In the genomic region with DNA sequence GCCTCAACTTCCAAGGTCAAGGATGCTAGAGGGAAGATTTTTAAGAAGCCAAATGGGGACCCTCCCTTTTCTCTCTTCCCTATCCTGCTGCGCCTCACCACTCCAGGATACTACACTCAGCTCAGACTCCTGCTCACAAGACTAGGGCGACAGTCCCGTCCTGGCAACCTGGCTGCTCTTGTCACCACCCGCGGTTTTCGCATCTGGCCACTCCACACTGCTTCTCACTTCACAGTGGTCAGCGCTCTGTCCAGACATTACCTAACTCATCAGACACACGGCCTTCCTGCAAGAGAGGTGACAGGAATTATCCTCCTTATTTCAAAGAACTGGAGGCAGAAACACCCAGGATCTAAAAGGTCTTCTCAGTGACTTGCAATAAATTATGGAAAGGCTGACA, we compare ENCODE assay signal across 13 cellular contexts. TPM values are rescaled to one million over a fixed set of nuclear protein-coding genes. Genes with fewer than 3 reads are reported as not detected.
DNase-seq lines count a peak whose midpoint lies in the region; ATAC-seq and TF ChIP-seq lines count a peak whose summit lies in the region.
"Had no signal": no experiment of that assay in that cellular context is flagged by ENCODE, and none has a peak within 500 bp of the region (broad histone marks: within the 10 kb centered on the region; RNA-seq: fewer than 3 reads in every experiment).

No MANE protein-coding gene starts in this region.

- no peak for ATAC-seq in sciatic nerve

- H3K4me3 Mint-ChIP-seq in neural crest cell = no peak overlapping the region
- H3K4me3 Mint-ChIP-seq: CD4-positive, CD25-positive, alpha-beta regulatory T cell; HFFc6 had no signal

- H3K27me3 Mint-ChIP-seq in neural crest cell (ENCODE audit: low read depth) = no peaks in the 10 kb centered on the region
- H3K27me3 Mint-ChIP-seq: CD4-positive, CD25-positive, alpha-beta regulatory T cell had no signal

- no peaks in the 10 kb centered on the region for H3K36me3 Mint-ChIP-seq in neural crest cell (ENCODE audit: low read depth)
- H3K36me3 Mint-ChIP-seq: CD4-positive, CD25-positive, alpha-beta regulatory T cell had no signal

- no peak for TF ChIP-seq CTCF in neural crest cell (conservative IDR thresholded peaks at IDR 0.05)

- H3K4me1 Mint-ChIP-seq in neural crest cell = peaks cover 13% of the 10 kb centered on the region
- H3K4me1 Mint-ChIP-seq: CD4-positive, CD25-positive, alpha-beta regulatory T cell had no signal

- peak; percentile 13 for DNase-seq in DMS53 (lab: John Stamatoyannopoulos, UW)
- DNase-seq in DMS53 treated with DMSO at 0.1 percent for 48 hours (lab: John Stamatoyannopoulos, UW; ENCODE audit: unreplicated experiment) = no peak
- DNase-seq in NCI-H524 (lab: John Stamatoyannopoulos, UW) = peak; percentile 58 to 82
- DNase-seq in cerebellar cortex (ENCODE audit: low spot score) = peak; percentile 90
- DNase-seq in neural crest cell (ENCODE audit: low read depth, low spot score) = no peak
- DNase-seq in sciatic nerve (ENCODE audit: low spot score) = no peak
- no peak for DNase-seq in NOMO-1 treated with DMSO at 0.1 percent for 48 hours (lab: John Stamatoyannopoulos, UW; ENCODE audit: unreplicated experiment)
- DNase-seq in stimulated activated CD4-positive, alpha-beta T cell treated with anti-CD3 and anti-CD28 coated beads, Interleukin-2, amount 100 ng/mL, for 24 hours = no peak
- DNase-seq: CD4-positive, CD25-positive, alpha-beta regulatory T cell; DND-41; GF-D8; HCEC 1CT; HFFc6 had no signal

- H3K27ac Mint-ChIP-seq in neural crest cell (ENCODE audit: unreplicated experiment) = peak overlapping the region; percentile 85
- H3K27ac Mint-ChIP-seq: CD4-positive, CD25-positive, alpha-beta regulatory T cell; HFFc6 had no signal

- H3K9me3 Mint-ChIP-seq in neural crest cell = no peaks in the 10 kb centered on the region

- intact Hi-C loops in sciatic nerve (cut with DNase I) = no loop called here

RNA-seq across cellular contexts. Expression of gene ASTN1, which starts 42.1 kb away (rescaled TPM):
- total RNA-seq in neural crest cell = 21.8 TPM in 2 replicates
- total RNA-seq in sciatic nerve = 0.36 TPM
- total RNA-seq: CD4-positive, CD25-positive, alpha-beta regulatory T cell; HFFc6 had no signal

RNA-seq across cellular contexts. Expression of gene BRINP2, which starts 48.3 kb away (rescaled TPM):
- total RNA-seq in neural crest cell (1.3 and 1.4 TPM in 2 replicates), sciatic nerve (0.18 TPM)
- total RNA-seq: CD4-positive, CD25-positive, alpha-beta regulatory T cell; HFFc6 had no signal

Comparison
In these comparisons a context has a peak if more than half of its experiments do, and no peak if none do; other contexts are left out.
1. DNase-seq: peak in DMS53 (single experiment), NCI-H524 (2 of 2) and cerebellar cortex (single experiment); none in DMS53 treated with DMSO at 0.1 percent for 48 hours (single experiment), neural crest cell (single experiment), sciatic nerve (single experiment), NOMO-1 treated with DMSO at 0.1 percent for 48 hours (single experiment) and stimulated activated CD4-positive, alpha-beta T cell treated with anti-CD3 and anti-CD28 coated beads, Interleukin-2, amount 100 ng/mL, for 24 hours (0 of 2).
2. RNA of gene ASTN1, which starts 42.1 kb away (total RNA-seq): 21.8 TPM in neural crest cell; 0.36 TPM in sciatic nerve (single experiment); every median in the first group is over 10 times any median in the second.